1 cellular context compared by ENCODE assay signal in the genomic region with DNA sequence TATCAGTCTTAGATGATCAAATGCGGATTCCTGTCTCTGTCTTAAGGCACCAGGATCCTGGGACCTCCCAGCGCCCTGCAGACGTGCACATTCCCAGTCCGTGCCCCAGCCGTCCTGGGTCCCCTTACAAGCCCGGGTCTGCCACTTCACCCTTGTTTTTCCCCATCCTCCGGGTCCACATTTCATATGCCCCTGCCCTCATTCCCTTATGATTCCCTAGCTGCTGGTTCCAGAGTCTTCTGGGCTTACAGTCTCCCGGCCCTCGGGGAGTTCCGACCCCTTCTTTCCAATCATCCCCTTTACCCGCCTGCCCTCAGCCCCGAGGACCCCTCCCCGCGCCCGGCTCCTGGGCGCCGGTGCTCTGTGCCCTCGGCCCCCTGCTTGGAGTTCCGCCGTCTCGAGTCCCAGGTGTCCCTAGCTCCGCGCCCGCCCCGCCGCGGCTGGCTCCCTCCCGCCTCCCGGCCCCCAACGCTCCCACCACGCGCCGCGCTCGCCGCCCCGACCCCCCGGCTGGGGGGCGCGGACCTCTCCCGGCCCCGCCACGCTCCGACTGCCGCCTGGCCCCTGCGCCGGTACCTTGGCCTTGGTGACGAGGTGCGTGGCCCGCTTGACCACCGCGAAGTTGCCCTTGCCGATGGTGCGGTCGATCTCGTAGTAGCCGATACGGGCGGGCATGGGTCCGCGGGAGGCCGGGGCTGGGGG.
TF ChIP-seq lines count a peak whose summit lies in the region.

No MANE protein-coding gene starts in this region.

TF ChIP-seq in K562, 482 proteins besides CTCF, POLR2A, EP300 and RAD21 (continued from another document):
- no peak for TF ChIP-seq ZBTB26 (CRISPR knock-in tag; IDR thresholded peaks at IDR 0.05)
- TF ChIP-seq, protein P1, sequence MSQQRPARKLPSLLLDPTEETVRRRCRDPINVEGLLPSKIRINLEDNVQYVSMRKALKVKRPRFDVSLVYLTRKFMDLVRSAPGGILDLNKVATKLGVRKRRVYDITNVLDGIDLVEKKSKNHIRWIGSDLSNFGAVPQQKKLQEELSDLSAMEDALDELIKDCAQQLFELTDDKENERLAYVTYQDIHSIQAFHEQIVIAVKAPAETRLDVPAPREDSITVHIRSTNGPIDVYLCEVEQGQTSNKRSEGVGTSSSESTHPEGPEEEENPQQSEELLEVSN (IDR thresholded peaks at IDR 0.05; ENCODE audit: borderline replicate concordance in 1 of 2, extremely low read depth in 1 of 2, insufficient read depth in 1 of 2, insufficient read length in 1 of 2, low read depth in 1 of 2, low read length in 1 of 2, poor library complexity in 1 of 2, severe bottlenecking in 1 of 2), result peak in 1 of 2 experiments; percentile 33
- peak; percentile 54 for TF ChIP-seq PCBP1 (IDR thresholded peaks at IDR 0.05; ENCODE audit: low read depth, low read length, poor library complexity, severe bottlenecking)
- no peak for TF ChIP-seq MAFG (tag; conservative IDR thresholded peaks at IDR 0.05)
- TF ChIP-seq ZC3H4 (CRISPR knock-in tag; IDR thresholded peaks at IDR 0.05; ENCODE audit: borderline replicate concordance), result 0 out of 2 replicates have a peak, but pooled peaks have one; percentile 24
- TF ChIP-seq HSF4 (CRISPR knock-in tag; IDR thresholded peaks at IDR 0.05; ENCODE audit: borderline replicate concordance), result no peak
- no peak for TF ChIP-seq MECOM (CRISPR knock-in tag; IDR thresholded peaks at IDR 0.05)
- 0 out of 2 replicates have a peak, but pooled peaks have one; percentile 35 for TF ChIP-seq GABPA (tag; conservative IDR thresholded peaks at IDR 0.05; ENCODE audit: low read depth)
- TF ChIP-seq MBD1 (CRISPR knock-in tag; IDR thresholded peaks at IDR 0.05), result no peak
- peak in 1 of 2 experiments; percentile 52; a peak in 1 of 4 replicates for TF ChIP-seq NONO (IDR thresholded peaks at IDR 0.05; ENCODE audit: low read depth in 2 of 2, low read length in 1 of 2)
